9 cellular contexts compared by ENCODE assay signal in the genomic region with DNA sequence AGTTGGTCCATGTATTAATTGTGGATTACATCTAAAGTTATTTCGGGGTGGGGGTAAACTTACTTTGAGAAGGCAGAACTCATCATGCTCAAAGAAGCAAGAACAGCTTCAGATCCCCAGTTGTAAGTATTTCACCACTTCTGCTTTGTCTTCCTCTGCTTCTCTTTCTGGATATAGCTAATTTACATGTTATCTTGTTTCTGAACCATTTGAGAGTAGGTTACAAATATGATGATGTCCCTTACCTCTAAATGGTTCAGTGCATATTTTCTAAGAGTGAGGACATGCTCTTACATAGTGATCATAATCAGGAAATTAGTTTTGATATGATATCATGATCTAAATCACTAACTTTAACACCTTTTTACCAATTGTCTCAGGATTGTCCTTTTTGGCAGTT. TPM values are rescaled to one million over a fixed set of nuclear protein-coding genes. Genes with fewer than 3 reads are reported as not detected.
DNase-seq lines count a peak whose midpoint lies in the region; ATAC-seq, FAIRE-seq and TF ChIP-seq lines count a peak whose summit lies in the region.
"Had no signal": no experiment of that assay in that cellular context is flagged by ENCODE, and none has a peak within 500 bp of the region (broad histone marks: within the 10 kb centered on the region; RNA-seq: fewer than 3 reads in every experiment).

No MANE protein-coding gene starts in this region.

- no peaks in the 10 kb centered on the region for H3K9me3 ChIP-seq in keratinocyte (ENCODE audit: control insufficient read depth, low read depth, low read length)

- peaks cover 95% of the 10 kb centered on the region for H3K79me2 ChIP-seq in keratinocyte (ENCODE audit: control insufficient read depth, insufficient read depth, low read length)

- dilution Hi-C loops in keratinocyte (cut with MboI; ENCODE audit: extremely low pct_ligation_motif_present, low sequenced_read_pairs), result no loop called here

- no peak overlapping the region for H3K4me3 ChIP-seq in keratinocyte (ENCODE audit: control insufficient read depth in 2 of 3, extremely low read depth in 1 of 3, insufficient read depth in 2 of 3, low read depth in 1 of 3, low read length in 3 of 3)

- peaks cover 48% of the 10 kb centered on the region for H4K20me1 ChIP-seq in keratinocyte (ENCODE audit: control insufficient read depth, extremely low read depth, insufficient read depth, low read length)

- no peak overlapping the region for H3K9ac ChIP-seq in keratinocyte (ENCODE audit: control insufficient read depth, extremely low read depth, insufficient read depth, low read length)

- peaks cover 52% of the 10 kb centered on the region for H3K4me1 ChIP-seq in keratinocyte (ENCODE audit: control insufficient read depth, extremely low read depth, insufficient read depth, low read length)

- no peaks in the 10 kb centered on the region for H3K36me3 ChIP-seq in keratinocyte (ENCODE audit: control insufficient read depth in 2 of 2, extremely low read depth in 1 of 2, insufficient read depth in 2 of 2, low read length in 2 of 2)

- no peak for FAIRE-seq in keratinocyte (lab: Jason Lieb, UNC)

- DNase-seq in keratinocyte (ENCODE audit: low read depth, low spot score), result no peak
- no peak for DNase-seq in NCI-H187 treated with DMSO at 0.1 percent for 48 hours (lab: John Stamatoyannopoulos, UW)
- DNase-seq in foreskin melanocyte, result no peak
- no peak for DNase-seq in NCI-H1048 (lab: John Stamatoyannopoulos, UW)
- DNase-seq in H4 (ENCODE audit: low spot score), result no peak
- DNase-seq: activated CD4-positive, alpha-beta T cell treated with anti-CD3 and anti-CD28 coated beads for 4 hours had no signal

- peaks cover 14% of the 10 kb centered on the region for H3K9me1 ChIP-seq in keratinocyte (ENCODE audit: control insufficient read depth, extremely low read depth, insufficient read depth, low read length)

- TF ChIP-seq POLR2A in GM18505 (IDR thresholded peaks at IDR 0.05; ENCODE audit: borderline replicate concordance, extremely low read depth, insufficient read depth, insufficient read length), result peak; percentile 31

- ATAC-seq in GM18505 (IDR thresholded peaks at IDR 0.05; ENCODE audit: unreplicated experiment), result peak; percentile 61
- ATAC-seq in GM21576 (IDR thresholded peaks at IDR 0.05; ENCODE audit: unreplicated experiment), result peak; percentile 48
- peak; percentile 70 for ATAC-seq in HG03558 (IDR thresholded peaks at IDR 0.05; ENCODE audit: extremely low read depth, unreplicated experiment)

- no peak overlapping the region for H2AFZ ChIP-seq in keratinocyte (ENCODE audit: control insufficient read depth, low read length)

- H3K27ac ChIP-seq in keratinocyte (ENCODE audit: control insufficient read depth, insufficient read depth, low read length), result peak overlapping the region; percentile 52

- no peaks in the 10 kb centered on the region for H3K27me3 ChIP-seq in keratinocyte (ENCODE audit: control insufficient read depth, extremely low read depth, insufficient read depth, low read length)

- H3K4me2 ChIP-seq in keratinocyte (ENCODE audit: control insufficient read depth, extremely low read depth, insufficient read depth, low read depth, low read length), result peak overlapping the region; percentile 91

- no peak for TF ChIP-seq CTCF in keratinocyte (optimal IDR thresholded peaks at IDR 0.05 in 1 of 3, IDR thresholded peaks at IDR 0.05 in 1 of 3, conservative IDR thresholded peaks at IDR 0.05 in 1 of 3; ENCODE audit: extremely low read depth in 1 of 3, insufficient read depth in 2 of 3, low read length in 3 of 3)

RNA-seq across cellular contexts. Expression of a gene that starts 11.9 kb away (rescaled TPM):
- 56.6 to 72.1 TPM (median 57.2 TPM) in 3 replicates for polyA plus RNA-seq in keratinocyte
- polyA plus RNA-seq in keratinocyte (2011; ENCODE audit: low read depth), result 54.4 TPM
- polyA plus RNA-seq in keratinocyte (2011; cell fraction: cytosol; rRNA removed), result 42.3 and 46.0 TPM in 2 replicates
- polyA plus RNA-seq in keratinocyte (2011; cell fraction: nucleus; rRNA removed), result 227 and 249 TPM in 2 replicates
- 33.9 and 54.9 TPM in 2 replicates for polyA plus RNA-seq in keratinocyte (2012; ENCODE audit: low replicate concordance)
- 358 to 455 TPM (median 446 TPM) in 3 replicates for polyA minus RNA-seq in keratinocyte
- polyA minus RNA-seq in keratinocyte (2011; cell fraction: cytosol; rRNA and poly(A)+ RNA removed), result 73.3 TPM
- polyA minus RNA-seq in keratinocyte (2011; cell fraction: nucleus; rRNA and poly(A)+ RNA removed), result 348 and 654 TPM in 2 replicates
- total RNA-seq in H4 (2014; rRNA removed; shearing (Covaris generic)), result 38.2 and 50.9 TPM in 2 replicates
